ENCODE assay signal across 5 cellular contexts in the genomic region with DNA sequence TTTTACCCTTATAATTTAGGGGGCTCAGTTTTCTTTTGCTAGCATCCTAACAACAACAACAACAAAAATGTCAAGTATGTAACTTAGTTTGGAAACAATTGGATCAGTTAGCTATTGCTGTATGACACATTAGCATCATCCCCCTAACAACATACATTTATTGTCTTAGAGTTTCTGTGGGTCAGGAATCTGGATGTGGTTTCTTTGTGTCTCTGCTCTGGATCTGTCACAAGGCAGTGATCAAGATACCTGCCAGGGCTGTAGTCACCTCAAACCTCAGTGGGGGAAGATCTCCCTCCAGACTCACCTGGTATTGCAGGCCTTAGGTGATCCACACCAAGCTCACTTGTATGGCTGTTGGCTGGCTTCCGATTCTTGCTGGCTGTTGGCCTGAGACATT.
"Had no signal": no experiment of that assay in that cellular context is flagged by ENCODE, and none has a peak within 500 bp of the region (broad histone marks: within the 10 kb centered on the region; RNA-seq: fewer than 3 reads in every experiment).

No MANE protein-coding gene starts in this region.

- DNase-seq: H9, HCEC 1CT, IMR-90 had no signal

- H3K4me3 ChIP-seq: GM23338, K562 had no signal

- H2AFZ ChIP-seq: GM23338 had no signal
